In the genomic region with DNA sequence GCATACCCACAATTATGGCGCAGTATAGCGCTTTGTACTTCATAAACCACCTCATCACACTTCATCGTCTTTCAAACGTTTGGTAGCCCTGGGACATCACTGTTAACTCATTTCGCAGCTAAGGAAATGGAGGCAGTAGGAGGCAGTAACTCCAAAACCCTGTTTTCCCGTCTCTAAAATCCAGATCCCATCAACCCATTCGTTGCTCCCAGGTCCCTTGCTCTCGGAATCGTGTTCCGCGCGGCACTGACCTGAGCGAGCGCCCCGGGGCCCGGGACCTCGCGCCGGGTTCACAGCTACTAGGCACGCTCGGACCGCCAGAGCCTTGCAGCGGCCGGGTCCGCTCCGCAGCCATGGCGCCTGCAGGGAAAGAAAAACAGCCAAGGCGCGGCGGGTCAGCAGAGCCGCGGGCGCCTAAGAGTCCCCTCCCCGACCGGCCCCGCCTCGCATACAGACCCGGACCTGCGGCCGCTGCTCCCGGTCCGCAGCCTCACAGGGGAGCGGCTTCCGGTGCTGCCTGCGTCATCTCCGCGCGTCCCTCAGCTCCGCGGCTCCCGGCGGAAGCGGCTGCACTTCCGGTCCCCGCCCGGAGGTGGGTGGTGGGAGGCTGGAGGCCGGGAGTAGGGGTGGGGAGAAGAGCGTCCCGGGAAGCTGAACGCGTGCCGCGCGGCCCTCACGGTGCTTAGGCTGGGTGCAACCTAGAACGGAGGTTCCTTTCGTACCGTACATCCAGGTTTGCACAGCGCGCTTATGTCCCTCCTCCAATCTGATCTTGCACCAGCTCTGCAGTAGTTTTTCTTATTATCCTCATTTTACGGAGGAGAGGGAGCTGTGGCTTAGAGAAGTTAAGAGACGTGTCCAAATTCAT, we compare ENCODE assay signal across 8 cellular contexts. TPM values are rescaled to one million over a fixed set of nuclear protein-coding genes. Genes with fewer than 3 reads are reported as not detected.
A peak's percentile ranks its signal among the peaks of the same experiment; 100 is the strongest.
DNase-seq lines count a peak whose midpoint lies in the region; ATAC-seq, FAIRE-seq and TF ChIP-seq lines count a peak whose summit lies in the region.

A gene with protein sequence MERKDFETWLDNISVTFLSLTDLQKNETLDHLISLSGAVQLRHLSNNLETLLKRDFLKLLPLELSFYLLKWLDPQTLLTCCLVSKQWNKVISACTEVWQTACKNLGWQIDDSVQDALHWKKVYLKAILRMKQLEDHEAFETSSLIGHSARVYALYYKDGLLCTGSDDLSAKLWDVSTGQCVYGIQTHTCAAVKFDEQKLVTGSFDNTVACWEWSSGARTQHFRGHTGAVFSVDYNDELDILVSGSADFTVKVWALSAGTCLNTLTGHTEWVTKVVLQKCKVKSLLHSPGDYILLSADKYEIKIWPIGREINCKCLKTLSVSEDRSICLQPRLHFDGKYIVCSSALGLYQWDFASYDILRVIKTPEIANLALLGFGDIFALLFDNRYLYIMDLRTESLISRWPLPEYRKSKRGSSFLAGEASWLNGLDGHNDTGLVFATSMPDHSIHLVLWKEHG (minus strand): TSS at position 519 of the 868 bp plus-strand sequence. CDS start 5,158 bp downstream, outside the sequence.

- DNase-seq in NCI-H1105 (lab: John Stamatoyannopoulos, UW) (peak; percentile 84), SW480 (ENCODE audit: low spot score) (peak; percentile 90), Right ventricle myocardium superior (peak; percentile 96), pancreas (peak; percentile 86 to 96 (median 92)), thyroid gland (peak; percentile 91 to 93)
- DNase-seq in activated naive CD8-positive, alpha-beta T cell treated with anti-CD3 and anti-CD28 coated beads, Interleukin-2, amount 50 U/mL, for 24 hours = peak; percentile 95

- H3K4me3 ChIP-seq in pancreas (peak within 1 kb of the TSS; percentile 78 to 99 (median 87)), thyroid gland (replicated peaks in 1 of 3) (peak within 1 kb of the TSS; percentile 81 to 94 (median 91))

- H3K27me3 ChIP-seq in pancreas (no peaks in the 10 kb centered on the region), thyroid gland (no peaks in the 10 kb centered on the region)

- ATAC-seq in HG02623 (IDR thresholded peaks at IDR 0.05; ENCODE audit: unreplicated experiment) (peak; percentile 90), Right ventricle myocardium superior (ENCODE audit: poor library complexity) (peak; percentile 100), pancreas (peak; percentile 99 to 100 (median 100))
- peak; percentile 98 for ATAC-seq in activated naive CD8-positive, alpha-beta T cell treated with anti-CD3 and anti-CD28 coated beads, Interleukin-2, amount 50 U/mL, for 24 hours

- H3K4me1 Mint-ChIP-seq in activated naive CD8-positive, alpha-beta T cell treated with anti-CD3 and anti-CD28 coated beads, Interleukin-2, amount 50 U/mL, for 24 hours = peaks cover 55% of the 10 kb centered on the region

- H3K4me1 ChIP-seq in pancreas (peaks cover 13 to 30% (median 24%) of the 10 kb centered on the region in 3 donors), thyroid gland (peaks cover 15 to 22% of the 10 kb centered on the region in 2 donors)

- peak; percentile 97 for TF ChIP-seq POLR2A in GM10847 (IDR thresholded peaks at IDR 0.05; ENCODE audit: extremely low read depth, insufficient read length)
- peak; percentile 8 to 89 for TF ChIP-seq POLR2A in thyroid gland (IDR thresholded peaks at IDR 0.05)

- peak within 1 kb of the TSS; percentile 81 to 83 (median 82) for H3K27ac ChIP-seq in pancreas
- H3K27ac ChIP-seq in thyroid gland = peak within 1 kb of the TSS; percentile 34 to 89 (median 81)

- peaks cover 24% of the 10 kb centered on the region for H3K36me3 Mint-ChIP-seq in activated naive CD8-positive, alpha-beta T cell treated with anti-CD3 and anti-CD28 coated beads, Interleukin-2, amount 50 U/mL, for 24 hours (ENCODE audit: low read depth)

- no peaks in the 10 kb centered on the region for H3K36me3 ChIP-seq in pancreas
- H3K36me3 ChIP-seq in thyroid gland = no peaks in the 10 kb centered on the region

- no peaks in the 10 kb centered on the region for H3K27me3 Mint-ChIP-seq in activated naive CD8-positive, alpha-beta T cell treated with anti-CD3 and anti-CD28 coated beads, Interleukin-2, amount 50 U/mL, for 24 hours

- TF ChIP-seq CTCF in pancreas (IDR thresholded peaks at IDR 0.05) (no peak), thyroid gland (IDR thresholded peaks at IDR 0.05) (peak in 2 of 6 experiments; percentile 17 to 21)

- H3K9me3 ChIP-seq in pancreas = no peaks in the 10 kb centered on the region
- H3K9me3 ChIP-seq in thyroid gland = no peaks in the 10 kb centered on the region

- WGBS in pancreas, 2 donors = 0 to 1% methylated on average over 70 to 72 of the region's 72 CpGs
- 0 to 1% methylated on average over 33 to 35 of the region's 72 CpGs for WGBS in thyroid gland, 2 donors

- FAIRE-seq in pancreas (lab: Jason Lieb, UNC) = no peak

- intact Hi-C loops in Right ventricle myocardium superior (cut with DNase I) (no loop called here), pancreas (cut with DNase I) (no loop called here), thyroid gland (cut with DNase I) (loop anchor here (10.0 kb wide), 1 partner anchor 52 kb away; the partner anchor contains the start of gene PSMD5)

- H3K4me3 Mint-ChIP-seq in activated naive CD8-positive, alpha-beta T cell treated with anti-CD3 and anti-CD28 coated beads, Interleukin-2, amount 50 U/mL, for 24 hours = peak within 1 kb of the TSS; percentile 94

- H3K27ac Mint-ChIP-seq in activated naive CD8-positive, alpha-beta T cell treated with anti-CD3 and anti-CD28 coated beads, Interleukin-2, amount 50 U/mL, for 24 hours = peak within 1 kb of the TSS; percentile 96

- H3K9me3 Mint-ChIP-seq in activated naive CD8-positive, alpha-beta T cell treated with anti-CD3 and anti-CD28 coated beads, Interleukin-2, amount 50 U/mL, for 24 hours = no peaks in the 10 kb centered on the region

RNA-seq across cellular contexts. Expression of the gene that starts here (rescaled TPM):
- 39.7 TPM for total RNA-seq in Right ventricle myocardium superior
- total RNA-seq in pancreas = 10 to 100 TPM; 19.7 to 35.5 (median 22.8) TPM
- 1 to 10 TPM; 6.4 to 10.0 TPM for polyA plus RNA-seq in pancreas
- 10 to 100 TPM; 46.9 to 54.8 (median 50.1) TPM for total RNA-seq in thyroid gland

Comparison
In these comparisons a context has a peak if more than half of its experiments do, and no peak if none do; other contexts are left out.
1. Peak in every context shown above with its lines: DNase-seq, ATAC-seq, H3K4me3 ChIP-seq and H3K27ac ChIP-seq.